Comparison of ENCODE assay signal across 10 cellular contexts in the genomic region with DNA sequence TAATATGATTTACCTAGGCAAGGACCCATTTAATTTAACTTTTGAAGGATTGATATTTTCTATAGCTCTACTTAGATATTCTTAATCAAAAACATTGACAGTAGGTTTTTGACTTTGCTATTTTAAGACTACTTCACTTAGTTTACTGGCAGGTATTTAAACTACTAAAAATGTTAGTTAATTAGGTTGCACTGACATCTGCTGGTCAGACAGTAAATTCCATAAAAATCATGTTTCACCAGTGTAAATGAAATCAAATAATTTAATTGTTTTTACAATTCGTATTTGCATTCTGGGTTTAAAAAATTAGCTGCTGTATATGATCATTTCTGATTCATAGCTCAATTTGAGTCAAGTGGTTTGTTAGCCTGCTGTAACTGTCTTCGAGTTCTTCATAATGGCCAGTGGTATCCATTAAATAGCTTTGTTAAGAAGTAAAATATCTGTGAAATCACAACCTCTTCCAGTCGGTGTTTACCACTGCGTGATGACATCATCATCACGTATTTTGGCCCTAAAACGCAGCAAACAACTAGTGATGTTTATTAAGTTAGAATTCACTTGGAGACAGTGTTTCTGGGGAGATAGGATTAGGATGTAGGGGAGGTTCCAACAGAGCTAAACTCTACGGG. TPM values are rescaled to one million over a fixed set of nuclear protein-coding genes. Genes with fewer than 3 reads are reported as not detected.
DNase-seq lines count a peak whose midpoint lies in the region; ATAC-seq and TF ChIP-seq lines count a peak whose summit lies in the region.
"Had no signal": no experiment of that assay in that cellular context is flagged by ENCODE, and none has a peak within 500 bp of the region (broad histone marks: within the 10 kb centered on the region; RNA-seq: fewer than 3 reads in every experiment).

No MANE protein-coding gene starts in this region.

- no peak overlapping the region for H3K4me3 ChIP-seq in neural cell (ENCODE audit: low read length)

- ATAC-seq in GM18511 (IDR thresholded peaks at IDR 0.05; ENCODE audit: unreplicated experiment) (no peak), HG03108 (IDR thresholded peaks at IDR 0.05; ENCODE audit: unreplicated experiment) (no peak)

- H3K9ac ChIP-seq in neural cell (ENCODE audit: low read length) = no peak overlapping the region

- H3K27me3 Mint-ChIP-seq in activated naive CD8-positive, alpha-beta T cell treated with anti-CD3 and anti-CD28 coated beads for 36 hours = no peaks in the 10 kb centered on the region
- H3K27me3 Mint-ChIP-seq: dendritic cell treated with granulocyte-macrophage colony-stimulating factor and Interleukin-4, amounts not matched to agents 40 ng/mL and 50 ng/mL, for 4 days; stimulated activated naive CD8-positive, alpha-beta T cell treated with anti-CD3 and anti-CD28 coated beads, Interleukin-15, Interleukin-2, amounts not matched to agents 100 ng/mL and 50 ng/mL, for 24 hours had no signal

- H3K9me3 ChIP-seq in neural cell (ENCODE audit: low read length) = no peaks in the 10 kb centered on the region

- no peaks in the 10 kb centered on the region for H3K36me3 ChIP-seq in neural cell (ENCODE audit: insufficient read depth, low read length)

- no peak overlapping the region for H2AFZ ChIP-seq in neural cell (ENCODE audit: low read depth, low read length)

- no peak overlapping the region for H3K4me3 Mint-ChIP-seq in activated naive CD8-positive, alpha-beta T cell treated with anti-CD3 and anti-CD28 coated beads for 36 hours
- H3K4me3 Mint-ChIP-seq: dendritic cell treated with granulocyte-macrophage colony-stimulating factor and Interleukin-4, amounts not matched to agents 40 ng/mL and 50 ng/mL, for 4 days; stimulated activated naive CD8-positive, alpha-beta T cell treated with anti-CD3 and anti-CD28 coated beads, Interleukin-15, Interleukin-2, amounts not matched to agents 100 ng/mL and 50 ng/mL, for 24 hours had no signal

- DNase-seq in GM10248 (ENCODE audit: extremely low spot score) (peak; percentile 10), NCI-H460 (ENCODE audit: extremely low read depth, low read depth) (peak; percentile 20), dermis blood vessel endothelial cell (peak; percentile 76)
- DNase-seq in activated naive CD8-positive, alpha-beta T cell treated with anti-CD3 and anti-CD28 coated beads for 36 hours = no peak

- no peaks in the 10 kb centered on the region for H3K36me3 Mint-ChIP-seq in activated naive CD8-positive, alpha-beta T cell treated with anti-CD3 and anti-CD28 coated beads for 36 hours

- CTCF ChIA-PET in GM10248 (lab: Yijun Ruan, JAX) = interaction anchor here (0.6 to 5.2 kb wide), 40 partner anchors 9 to 1088 kb away, joined by 3 to 81 read pairs (median 4); a partner anchor contains a TSS

- POLR2A ChIA-PET in GM10248 (lab: Yijun Ruan, JAX) = interaction anchor here (0.6 kb wide), 1 partner anchor 404 kb away, joined by 4 read pairs; no protein-coding TSS in a partner anchor

- H3K27ac Mint-ChIP-seq in activated naive CD8-positive, alpha-beta T cell treated with anti-CD3 and anti-CD28 coated beads for 36 hours = no peak overlapping the region
- H3K27ac Mint-ChIP-seq: dendritic cell treated with granulocyte-macrophage colony-stimulating factor and Interleukin-4, amounts not matched to agents 40 ng/mL and 50 ng/mL, for 4 days; stimulated activated naive CD8-positive, alpha-beta T cell treated with anti-CD3 and anti-CD28 coated beads, Interleukin-15, Interleukin-2, amounts not matched to agents 100 ng/mL and 50 ng/mL, for 24 hours had no signal

- H4K20me1 ChIP-seq in neural cell (ENCODE audit: insufficient read depth) = no peaks in the 10 kb centered on the region

- H3K27me3 ChIP-seq in neural cell (ENCODE audit: insufficient read depth, low read depth, low read length) = no peaks in the 10 kb centered on the region

- H3K4me2 ChIP-seq in neural cell (ENCODE audit: low read length) = no peak overlapping the region

- H3F3A ChIP-seq in neural cell (ENCODE audit: insufficient read depth, low read length, poor library complexity, severe bottlenecking) = no peaks in the 10 kb centered on the region

- H3K9me2 ChIP-seq in neural cell (ENCODE audit: insufficient read depth, low read length) = no peaks in the 10 kb centered on the region

- peaks cover 5% of the 10 kb centered on the region for H3K4me1 Mint-ChIP-seq in activated naive CD8-positive, alpha-beta T cell treated with anti-CD3 and anti-CD28 coated beads for 36 hours

- TF ChIP-seq RAD21 in neural cell (conservative IDR thresholded peaks at IDR 0.05) = peak; percentile 92

- H3K9me3 Mint-ChIP-seq in activated naive CD8-positive, alpha-beta T cell treated with anti-CD3 and anti-CD28 coated beads for 36 hours = no peaks in the 10 kb centered on the region
- H3K9me3 Mint-ChIP-seq: dendritic cell treated with granulocyte-macrophage colony-stimulating factor and Interleukin-4, amounts not matched to agents 40 ng/mL and 50 ng/mL, for 4 days; stimulated activated naive CD8-positive, alpha-beta T cell treated with anti-CD3 and anti-CD28 coated beads, Interleukin-15, Interleukin-2, amounts not matched to agents 100 ng/mL and 50 ng/mL, for 24 hours had no signal

- no peak for TF ChIP-seq EP300 in neural cell (conservative IDR thresholded peaks at IDR 0.05; ENCODE audit: poor library complexity, severe bottlenecking)

- peak; percentile 87 for TF ChIP-seq CTCF in 22Rv1 (IDR thresholded peaks at IDR 0.05)
- TF ChIP-seq CTCF in GM10248 (IDR thresholded peaks at IDR 0.05; ENCODE audit: control extremely low read depth, extremely low read depth, low read depth, missing control alignments) = peak; percentile 46
- peak; percentile 87 for TF ChIP-seq CTCF in neural cell (IDR thresholded peaks at IDR 0.05; ENCODE audit: poor library complexity, severe bottlenecking)

- H3K27ac ChIP-seq in 22Rv1 (no peak overlapping the region), neural cell (ENCODE audit: low read length) (no peak overlapping the region)

- H3K79me2 ChIP-seq in neural cell (replicated peaks; ENCODE audit: insufficient read depth, low read length) = no peaks in the 10 kb centered on the region

TF ChIP-seq in neural cell, 6 proteins besides CTCF, POLR2A, EP300 and RAD21:
- TF ChIP-seq, protein P1, sequence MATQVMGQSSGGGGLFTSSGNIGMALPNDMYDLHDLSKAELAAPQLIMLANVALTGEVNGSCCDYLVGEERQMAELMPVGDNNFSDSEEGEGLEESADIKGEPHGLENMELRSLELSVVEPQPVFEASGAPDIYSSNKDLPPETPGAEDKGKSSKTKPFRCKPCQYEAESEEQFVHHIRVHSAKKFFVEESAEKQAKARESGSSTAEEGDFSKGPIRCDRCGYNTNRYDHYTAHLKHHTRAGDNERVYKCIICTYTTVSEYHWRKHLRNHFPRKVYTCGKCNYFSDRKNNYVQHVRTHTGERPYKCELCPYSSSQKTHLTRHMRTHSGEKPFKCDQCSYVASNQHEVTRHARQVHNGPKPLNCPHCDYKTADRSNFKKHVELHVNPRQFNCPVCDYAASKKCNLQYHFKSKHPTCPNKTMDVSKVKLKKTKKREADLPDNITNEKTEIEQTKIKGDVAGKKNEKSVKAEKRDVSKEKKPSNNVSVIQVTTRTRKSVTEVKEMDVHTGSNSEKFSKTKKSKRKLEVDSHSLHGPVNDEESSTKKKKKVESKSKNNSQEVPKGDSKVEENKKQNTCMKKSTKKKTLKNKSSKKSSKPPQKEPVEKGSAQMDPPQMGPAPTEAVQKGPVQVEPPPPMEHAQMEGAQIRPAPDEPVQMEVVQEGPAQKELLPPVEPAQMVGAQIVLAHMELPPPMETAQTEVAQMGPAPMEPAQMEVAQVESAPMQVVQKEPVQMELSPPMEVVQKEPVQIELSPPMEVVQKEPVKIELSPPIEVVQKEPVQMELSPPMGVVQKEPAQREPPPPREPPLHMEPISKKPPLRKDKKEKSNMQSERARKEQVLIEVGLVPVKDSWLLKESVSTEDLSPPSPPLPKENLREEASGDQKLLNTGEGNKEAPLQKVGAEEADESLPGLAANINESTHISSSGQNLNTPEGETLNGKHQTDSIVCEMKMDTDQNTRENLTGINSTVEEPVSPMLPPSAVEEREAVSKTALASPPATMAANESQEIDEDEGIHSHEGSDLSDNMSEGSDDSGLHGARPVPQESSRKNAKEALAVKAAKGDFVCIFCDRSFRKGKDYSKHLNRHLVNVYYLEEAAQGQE (IDR thresholded peaks at IDR 0.05; ENCODE audit: borderline replicate concordance) = no peak
- TF ChIP-seq MXI1 (conservative IDR thresholded peaks at IDR 0.05; ENCODE audit: poor library complexity, severe bottlenecking) (no peak), SMC3 (conservative IDR thresholded peaks at IDR 0.05; ENCODE audit: poor library complexity) (peak; percentile 93), POLR2AphosphoS5 (IDR thresholded peaks at IDR 0.05) (no peak), TAF1 (IDR thresholded peaks at IDR 0.05; ENCODE audit: low read depth) (no peak), EZH2 (IDR thresholded peaks at IDR 0.05; ENCODE audit: borderline replicate concordance, insufficient read depth, low read length, poor library complexity, severe bottlenecking) (no peak)

RNA-seq across cellular contexts. Expression of a gene that starts 26.2 kb away (rescaled TPM):
- total RNA-seq in NCI-H460 (2014; rRNA removed; shearing (Covaris generic)) = 18.1 and 19.0 TPM in 2 replicates
- 26.7 and 38.7 TPM in 2 replicates for polyA plus RNA-seq in NCI-H460 (2014; cell fraction: nucleus; rRNA removed)
- total RNA-seq in dermis blood vessel endothelial cell = 13.4 and 21.3 TPM in 2 replicates
- polyA plus RNA-seq in neural cell = 33.9 and 34.2 TPM in 2 replicates
- 28.0 and 34.6 TPM in 2 replicates for polyA minus RNA-seq in neural cell
- total RNA-seq in activated naive CD8-positive, alpha-beta T cell treated with anti-CD3 and anti-CD28 coated beads for 36 hours = 10 to 100 TPM in 1 of 2 experiments, 1 to 10 TPM in 1; 10.0 to 10.8 TPM

RNA-seq across cellular contexts. Expression of a gene that starts 27.4 kb away (rescaled TPM):
- total RNA-seq in NCI-H460 (2014; rRNA removed; shearing (Covaris generic)) = 23.1 and 25.6 TPM in 2 replicates
- 14.1 and 15.2 TPM in 2 replicates for polyA plus RNA-seq in NCI-H460 (2014; cell fraction: nucleus; rRNA removed)
- total RNA-seq in dermis blood vessel endothelial cell = 43.1 and 43.7 TPM in 2 replicates
- 19.8 and 20.8 TPM in 2 replicates for polyA plus RNA-seq in neural cell
- 36.5 and 48.6 TPM in 2 replicates for polyA minus RNA-seq in neural cell
- 10 to 100 TPM; 38.9 to 40.9 TPM for total RNA-seq in activated naive CD8-positive, alpha-beta T cell treated with anti-CD3 and anti-CD28 coated beads for 36 hours
